ENCODE assay signal across 1 cellular context in genomic region chrX:73830489-73831414, GRCh38.
TF ChIP-seq lines count a peak whose summit lies in the region.

No MANE protein-coding gene starts in this region.

TF ChIP-seq in HEK293, 187 proteins besides CTCF, POLR2A, EP300 and RAD21 (continued from another document):
- TF ChIP-seq, protein P1, sequence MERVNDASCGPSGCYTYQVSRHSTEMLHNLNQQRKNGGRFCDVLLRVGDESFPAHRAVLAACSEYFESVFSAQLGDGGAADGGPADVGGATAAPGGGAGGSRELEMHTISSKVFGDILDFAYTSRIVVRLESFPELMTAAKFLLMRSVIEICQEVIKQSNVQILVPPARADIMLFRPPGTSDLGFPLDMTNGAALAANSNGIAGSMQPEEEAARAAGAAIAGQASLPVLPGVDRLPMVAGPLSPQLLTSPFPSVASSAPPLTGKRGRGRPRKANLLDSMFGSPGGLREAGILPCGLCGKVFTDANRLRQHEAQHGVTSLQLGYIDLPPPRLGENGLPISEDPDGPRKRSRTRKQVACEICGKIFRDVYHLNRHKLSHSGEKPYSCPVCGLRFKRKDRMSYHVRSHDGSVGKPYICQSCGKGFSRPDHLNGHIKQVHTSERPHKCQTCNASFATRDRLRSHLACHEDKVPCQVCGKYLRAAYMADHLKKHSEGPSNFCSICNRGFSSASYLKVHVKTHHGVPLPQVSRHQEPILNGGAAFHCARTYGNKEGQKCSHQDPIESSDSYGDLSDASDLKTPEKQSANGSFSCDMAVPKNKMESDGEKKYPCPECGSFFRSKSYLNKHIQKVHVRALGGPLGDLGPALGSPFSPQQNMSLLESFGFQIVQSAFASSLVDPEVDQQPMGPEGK (tag by site-specific recombination; IDR thresholded peaks at IDR 0.05) = 0 out of 2 replicates have a peak, but pooled peaks have one; percentile 10
- TF ChIP-seq, protein P2, sequence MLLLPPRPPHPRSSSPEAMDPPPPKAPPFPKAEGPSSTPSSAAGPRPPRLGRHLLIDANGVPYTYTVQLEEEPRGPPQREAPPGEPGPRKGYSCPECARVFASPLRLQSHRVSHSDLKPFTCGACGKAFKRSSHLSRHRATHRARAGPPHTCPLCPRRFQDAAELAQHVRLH (tag by site-specific recombination; IDR thresholded peaks at IDR 0.05) = peak; percentile 76; the same call in 1 of the 2 replicates
- TF ChIP-seq ZXDB (tag by site-specific recombination; IDR thresholded peaks at IDR 0.05) (peak; percentile 13; the same call in 1 of the 2 replicates), ZBTB21 (tag by site-specific recombination; IDR thresholded peaks at IDR 0.05) (no peak), ZSCAN30 (tag by site-specific recombination; IDR thresholded peaks at IDR 0.05) (peak; percentile 40; the same call in 1 of the 2 replicates), OSR2 (tag by site-specific recombination; IDR thresholded peaks at IDR 0.05) (peak; percentile 74), KLF7 (tag by site-specific recombination; IDR thresholded peaks at IDR 0.05; ENCODE audit: borderline replicate concordance) (no peak), IKZF3 (tag by site-specific recombination; IDR thresholded peaks at IDR 0.05) (peak; percentile 73; the same call in 1 of the 2 replicates), KLF10 (tag by site-specific recombination; IDR thresholded peaks at IDR 0.05) (peak; percentile 69), ZNF600 (tag by site-specific recombination; IDR thresholded peaks at IDR 0.05) (peak; percentile 47; the same call in 1 of the 2 replicates), ZNF660 (tag by site-specific recombination; IDR thresholded peaks at IDR 0.05) (peak; percentile 24), ZBTB20 (tag by site-specific recombination; IDR thresholded peaks at IDR 0.05) (0 out of 2 replicates have a peak, but pooled peaks have one; percentile 13), ZNF623 (tag by site-specific recombination; IDR thresholded peaks at IDR 0.05) (no peak), MZF1 (tag by site-specific recombination; IDR thresholded peaks at IDR 0.05; ENCODE audit: borderline replicate concordance) (peak; percentile 19; the same call in 1 of the 2 replicates)
- TF ChIP-seq, protein P3, sequence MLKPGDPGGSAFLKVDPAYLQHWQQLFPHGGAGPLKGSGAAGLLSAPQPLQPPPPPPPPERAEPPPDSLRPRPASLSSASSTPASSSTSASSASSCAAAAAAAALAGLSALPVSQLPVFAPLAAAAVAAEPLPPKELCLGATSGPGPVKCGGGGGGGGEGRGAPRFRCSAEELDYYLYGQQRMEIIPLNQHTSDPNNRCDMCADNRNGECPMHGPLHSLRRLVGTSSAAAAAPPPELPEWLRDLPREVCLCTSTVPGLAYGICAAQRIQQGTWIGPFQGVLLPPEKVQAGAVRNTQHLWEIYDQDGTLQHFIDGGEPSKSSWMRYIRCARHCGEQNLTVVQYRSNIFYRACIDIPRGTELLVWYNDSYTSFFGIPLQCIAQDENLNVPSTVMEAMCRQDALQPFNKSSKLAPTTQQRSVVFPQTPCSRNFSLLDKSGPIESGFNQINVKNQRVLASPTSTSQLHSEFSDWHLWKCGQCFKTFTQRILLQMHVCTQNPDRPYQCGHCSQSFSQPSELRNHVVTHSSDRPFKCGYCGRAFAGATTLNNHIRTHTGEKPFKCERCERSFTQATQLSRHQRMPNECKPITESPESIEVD (tag by site-specific recombination; IDR thresholded peaks at IDR 0.05) = peak; percentile 94
- TF ChIP-seq, protein P4, sequence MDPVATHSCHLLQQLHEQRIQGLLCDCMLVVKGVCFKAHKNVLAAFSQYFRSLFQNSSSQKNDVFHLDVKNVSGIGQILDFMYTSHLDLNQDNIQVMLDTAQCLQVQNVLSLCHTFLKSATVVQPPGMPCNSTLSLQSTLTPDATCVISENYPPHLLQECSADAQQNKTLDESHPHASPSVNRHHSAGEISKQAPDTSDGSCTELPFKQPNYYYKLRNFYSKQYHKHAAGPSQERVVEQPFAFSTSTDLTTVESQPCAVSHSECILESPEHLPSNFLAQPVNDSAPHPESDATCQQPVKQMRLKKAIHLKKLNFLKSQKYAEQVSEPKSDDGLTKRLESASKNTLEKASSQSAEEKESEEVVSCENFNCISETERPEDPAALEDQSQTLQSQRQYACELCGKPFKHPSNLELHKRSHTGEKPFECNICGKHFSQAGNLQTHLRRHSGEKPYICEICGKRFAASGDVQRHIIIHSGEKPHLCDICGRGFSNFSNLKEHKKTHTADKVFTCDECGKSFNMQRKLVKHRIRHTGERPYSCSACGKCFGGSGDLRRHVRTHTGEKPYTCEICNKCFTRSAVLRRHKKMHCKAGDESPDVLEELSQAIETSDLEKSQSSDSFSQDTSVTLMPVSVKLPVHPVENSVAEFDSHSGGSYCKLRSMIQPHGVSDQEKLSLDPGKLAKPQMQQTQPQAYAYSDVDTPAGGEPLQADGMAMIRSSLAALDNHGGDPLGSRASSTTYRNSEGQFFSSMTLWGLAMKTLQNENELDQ (tag by site-specific recombination; IDR thresholded peaks at IDR 0.05; ENCODE audit: low read depth) = no peak
